1 cellular context compared by ENCODE assay signal in the genomic region with DNA sequence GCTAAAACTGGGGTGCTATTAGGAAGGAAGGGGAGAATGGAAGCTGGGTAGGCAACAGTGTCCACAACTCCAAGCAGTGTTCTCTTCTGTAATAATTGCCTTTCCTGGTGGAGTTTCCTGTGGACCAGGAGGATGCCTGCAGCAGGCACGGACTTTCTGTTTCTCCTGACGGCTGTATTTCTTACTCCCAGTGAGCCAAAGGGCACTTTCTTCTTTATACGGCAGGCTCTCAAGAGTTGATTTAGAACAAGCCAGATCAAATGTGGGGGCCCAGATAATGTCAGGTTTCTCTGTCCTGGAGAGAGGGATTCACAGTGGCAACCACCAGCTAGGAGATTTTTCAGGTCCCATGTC.
TF ChIP-seq lines count a peak whose summit lies in the region.

No MANE protein-coding gene starts in this region.

TF ChIP-seq in IMR-90, 13 proteins besides CTCF, POLR2A, EP300 and RAD21:
- no peak for TF ChIP-seq BHLHE40 (IDR thresholded peaks at IDR 0.05; ENCODE audit: low read depth, low read length)
- TF ChIP-seq MAFK (IDR thresholded peaks at IDR 0.05; ENCODE audit: low read depth, low read length): no peak
- TF ChIP-seq RCOR1 (IDR thresholded peaks at IDR 0.05; ENCODE audit: insufficient replicate concordance, low read length): no peak
- no peak for TF ChIP-seq MAZ (IDR thresholded peaks at IDR 0.05; ENCODE audit: borderline replicate concordance, low read depth, low read length)
- TF ChIP-seq NFE2L2 (IDR thresholded peaks at IDR 0.05; ENCODE audit: low read depth, low read length): no peak
- TF ChIP-seq MXI1 (IDR thresholded peaks at IDR 0.05; ENCODE audit: borderline replicate concordance, low read depth, low read length): no peak
- TF ChIP-seq, protein P1, sequence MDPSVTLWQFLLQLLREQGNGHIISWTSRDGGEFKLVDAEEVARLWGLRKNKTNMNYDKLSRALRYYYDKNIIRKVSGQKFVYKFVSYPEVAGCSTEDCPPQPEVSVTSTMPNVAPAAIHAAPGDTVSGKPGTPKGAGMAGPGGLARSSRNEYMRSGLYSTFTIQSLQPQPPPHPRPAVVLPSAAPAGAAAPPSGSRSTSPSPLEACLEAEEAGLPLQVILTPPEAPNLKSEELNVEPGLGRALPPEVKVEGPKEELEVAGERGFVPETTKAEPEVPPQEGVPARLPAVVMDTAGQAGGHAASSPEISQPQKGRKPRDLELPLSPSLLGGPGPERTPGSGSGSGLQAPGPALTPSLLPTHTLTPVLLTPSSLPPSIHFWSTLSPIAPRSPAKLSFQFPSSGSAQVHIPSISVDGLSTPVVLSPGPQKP (IDR thresholded peaks at IDR 0.05; ENCODE audit: borderline replicate concordance, low read depth, low read length): no peak
- TF ChIP-seq, protein P2, sequence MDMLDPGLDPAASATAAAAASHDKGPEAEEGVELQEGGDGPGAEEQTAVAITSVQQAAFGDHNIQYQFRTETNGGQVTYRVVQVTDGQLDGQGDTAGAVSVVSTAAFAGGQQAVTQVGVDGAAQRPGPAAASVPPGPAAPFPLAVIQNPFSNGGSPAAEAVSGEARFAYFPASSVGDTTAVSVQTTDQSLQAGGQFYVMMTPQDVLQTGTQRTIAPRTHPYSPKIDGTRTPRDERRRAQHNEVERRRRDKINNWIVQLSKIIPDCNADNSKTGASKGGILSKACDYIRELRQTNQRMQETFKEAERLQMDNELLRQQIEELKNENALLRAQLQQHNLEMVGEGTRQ (IDR thresholded peaks at IDR 0.05; ENCODE audit: low read depth, low read length): no peak
- no peak for TF ChIP-seq FOS (IDR thresholded peaks at IDR 0.05; ENCODE audit: low read depth, low read length)
- no peak for TF ChIP-seq CHD1 (IDR thresholded peaks at IDR 0.05; ENCODE audit: low read depth, low read length)
- no peak for TF ChIP-seq SMC3 (IDR thresholded peaks at IDR 0.05; ENCODE audit: low read depth, low read length)
